23 cellular contexts compared by ENCODE assay signal in the genomic region with DNA sequence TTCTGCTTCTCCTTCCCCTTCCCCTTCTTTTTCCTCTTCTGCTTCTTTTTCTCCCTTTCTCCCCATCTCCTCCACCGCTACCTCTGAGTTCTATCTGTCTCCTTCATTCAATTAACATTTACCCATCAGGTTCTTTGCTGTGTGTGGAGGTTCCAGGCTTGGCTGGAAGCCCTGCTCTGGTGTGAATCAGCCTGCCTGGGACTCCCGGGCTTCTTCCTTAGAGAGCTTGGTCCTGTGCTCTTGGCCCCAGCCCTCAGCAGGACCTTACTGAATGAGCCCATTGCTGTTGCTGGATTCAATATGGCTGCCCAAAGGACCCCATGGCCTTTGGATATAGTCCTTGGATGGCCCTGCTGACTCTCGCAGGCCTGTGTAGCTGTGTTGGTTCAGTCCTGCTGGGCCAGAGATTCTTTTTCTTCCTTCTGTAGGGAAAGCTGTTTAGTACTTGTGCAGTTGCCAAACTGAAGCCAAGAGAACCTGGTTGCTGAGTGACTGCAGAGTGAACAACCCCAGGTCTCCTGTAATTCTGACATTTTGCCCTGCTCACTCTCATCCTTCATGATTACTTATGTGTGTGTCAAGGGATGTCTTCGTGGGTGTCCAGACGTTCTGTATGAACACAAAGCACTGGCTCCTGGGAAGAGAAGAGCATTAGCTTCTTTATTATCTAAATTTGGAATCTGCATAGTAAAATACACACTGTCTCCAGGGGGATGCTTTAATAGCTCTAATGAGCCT.
"Had no signal": no experiment of that assay in that cellular context is flagged by ENCODE, and none has a peak within 500 bp of the region (broad histone marks: within the 10 kb centered on the region; RNA-seq: fewer than 3 reads in every experiment).

No MANE protein-coding gene starts in this region.

- H3K4me1 ChIP-seq: parathyroid adenoma, prostate gland, tibial artery, upper lobe of right lung had no signal

- H3K9me3 Mint-ChIP-seq: memory B cell; mesothelial cell of epicardium; natural killer cell treated with Interleukin-12 subunit alpha and Interleukin-12 subunit beta and Interleukin-15 and Interleukin-18, amount 100 ng/mL, for 72 hours had no signal

- H3K27me3 ChIP-seq: dorsolateral prefrontal cortex, gastrocnemius medialis, right lobe of liver, tibial artery, upper lobe of right lung, vagina had no signal

- H3K27ac ChIP-seq: coronary artery, dorsolateral prefrontal cortex, gastrocnemius medialis, heart right ventricle, left ventricle myocardium inferior, lower lobe of right lung, parathyroid adenoma, prostate gland, right lobe of liver, tibial artery, upper lobe of right lung, vagina had no signal

- ATAC-seq: gastrocnemius medialis; heart right ventricle; lower lobe of right lung; natural killer cell treated with Interleukin-12 subunit alpha and Interleukin-12 subunit beta and Interleukin-15 and Interleukin-18, amount 100 ng/mL, for 72 hours; right lobe of liver; stimulated activated naive CD8-positive, alpha-beta T cell treated with anti-CD3 and anti-CD28 coated beads, Interleukin-15, Interleukin-2, amounts not matched to agents 100 U/mL and 50 U/mL, for 24 hours; upper lobe of right lung had no signal

- H3K36me3 Mint-ChIP-seq: memory B cell; mesothelial cell of epicardium; natural killer cell treated with Interleukin-12 subunit alpha and Interleukin-12 subunit beta and Interleukin-15 and Interleukin-18, amount 100 ng/mL, for 72 hours had no signal

- H3K4me3 Mint-ChIP-seq: memory B cell; mesothelial cell of epicardium; natural killer cell treated with Interleukin-12 subunit alpha and Interleukin-12 subunit beta and Interleukin-15 and Interleukin-18, amount 100 ng/mL, for 72 hours had no signal

- FAIRE-seq: keratinocyte had no signal

- H3K9me3 ChIP-seq: gastrocnemius medialis, heart right ventricle, left ventricle myocardium inferior, lower lobe of right lung, prostate gland, right lobe of liver, tibial artery, upper lobe of right lung, vagina had no signal

- H3K27me3 Mint-ChIP-seq: memory B cell had no signal

- H3K27ac Mint-ChIP-seq: memory B cell; mesothelial cell of epicardium; natural killer cell treated with Interleukin-12 subunit alpha and Interleukin-12 subunit beta and Interleukin-15 and Interleukin-18, amount 100 ng/mL, for 72 hours had no signal

- DNase-seq: dorsolateral prefrontal cortex; effector CD8-positive, alpha-beta T cell; gastrocnemius medialis; heart right ventricle; hypothalamus; left ventricle myocardium inferior; lower lobe of right lung; occipital lobe; retina; right lobe of liver; stimulated activated CD4-positive, alpha-beta T cell treated with anti-CD3 and anti-CD28 coated beads, Interleukin-2, amount 100 ng/mL, for 24 hours; stimulated activated CD4-positive, alpha-beta T cell treated with anti-CD3 and anti-CD28 coated beads, Interleukin-4, amount 100 ng/mL, for 4 hours; stimulated activated naive CD8-positive, alpha-beta T cell treated with anti-CD3 and anti-CD28 coated beads, Interleukin-15, Interleukin-2, amounts not matched to agents 100 U/mL and 50 U/mL, for 24 hours; tibial artery; upper lobe of right lung had no signal

- H3K36me3 ChIP-seq: gastrocnemius medialis, heart right ventricle, left ventricle myocardium inferior, lower lobe of right lung, prostate gland, right lobe of liver, tibial artery, upper lobe of right lung, vagina had no signal

- H3K4me3 ChIP-seq: coronary artery, dorsolateral prefrontal cortex, gastrocnemius medialis, heart right ventricle, left ventricle myocardium inferior, lower lobe of right lung, prostate gland, right lobe of liver, tibial artery, upper lobe of right lung, vagina had no signal

- H3K79me2 ChIP-seq: parathyroid adenoma had no signal

- H2AFZ ChIP-seq: parathyroid adenoma had no signal
